ENCODE assay signal across 8 cellular contexts in genomic region chr5:56157191-56157621, GRCh38.
DNase-seq lines count a peak whose midpoint lies in the region; ATAC-seq and TF ChIP-seq lines count a peak whose summit lies in the region.
"Not testable (repeated sequence)": the region's sequence is repeated elsewhere in the genome, so short reads cannot be mapped to it uniquely, and the experiment has no call there.

No MANE protein-coding gene starts in this region.

- H3K36me3 Mint-ChIP-seq in Caco-2 (ENCODE audit: insufficient read depth, unreplicated experiment); activated CD4-positive, alpha-beta memory T cell treated with anti-CD3 and anti-CD28 coated beads for 36 hours; natural killer cell treated with Interleukin-12 subunit alpha and Interleukin-12 subunit beta and Interleukin-15 and Interleukin-18, amount 100 ng/mL, for 72 hours: not testable (repeated sequence)
- H3K36me3 Mint-ChIP-seq in T-helper 1 cell treated with Interleukin-12 subunit alpha and Interleukin-12 subunit beta and Interleukin-4 antibody, amounts not matched to agents 30 μg/mL and 1 μg/mL, for 36 hours (ENCODE audit: low read depth), result peaks cover 16% of the 10 kb centered on the region
- H3K36me3 Mint-ChIP-seq in activated naive CD4-positive, alpha-beta T cell treated with anti-CD3 and anti-CD28 coated beads, Interleukin-2, amount 50 U/mL, for 72 hours, result peaks cover 0 to 12% of the 10 kb centered on the region in 2 donors

- not testable (repeated sequence) for H3K9me3 ChIP-seq in Caco-2; thymus (ENCODE audit: control insufficient read depth)

- ATAC-seq in activated naive CD4-positive, alpha-beta T cell treated with anti-CD3 and anti-CD28 coated beads, Interleukin-2, amount 50 U/mL, for 72 hours; natural killer cell treated with Interleukin-12 subunit alpha and Interleukin-12 subunit beta and Interleukin-15 and Interleukin-18, amount 100 ng/mL, for 72 hours: not testable (repeated sequence)

- H3K79me2 ChIP-seq in KMS-11 (ENCODE audit: insufficient read depth, low read depth), result peaks cover 13% of the 10 kb centered on the region; the same call in 1 of the 2 replicates

- DNase-seq in Caco-2 (peak; percentile 79 to 90), fibroblast of villous mesenchyme (ENCODE audit: low read depth) (peak; percentile 89)
- DNase-seq in activated CD4-positive, alpha-beta memory T cell treated with anti-CD3 and anti-CD28 coated beads for 36 hours; activated naive CD4-positive, alpha-beta T cell treated with anti-CD3 and anti-CD28 coated beads, Interleukin-2, amount 50 U/mL, for 72 hours (ENCODE audit: low spot score in 2 of 2); natural killer cell treated with Interleukin-12 subunit alpha and Interleukin-12 subunit beta and Interleukin-15 and Interleukin-18, amount 100 ng/mL, for 72 hours (ENCODE audit: low spot score): not testable (repeated sequence)

- not testable (repeated sequence) for H4K20me1 ChIP-seq in KMS-11 (ENCODE audit: insufficient read depth)

- CTCF ChIA-PET in Caco-2 (lab: Charles Lee), result interaction anchor here (0.6 kb wide), 1 partner anchor 221 kb away, joined by 4 read pairs; no protein-coding TSS in a partner anchor
- CTCF ChIA-PET in activated CD4-positive, alpha-beta memory T cell treated with anti-CD3 and anti-CD28 coated beads for 36 hours (lab: Charles Lee), result not testable (repeated sequence)

- WGBS in thymus, result 93% methylated on average over 5 of the region's 5 CpGs

- BruUV-seq in Caco-2 (replicated peaks; lab: Mats Ljungman, UMichigan), result not testable (repeated sequence)

- TF ChIP-seq CTCF in Caco-2 (IDR thresholded peaks at IDR 0.05; ENCODE audit: insufficient read depth in 1 of 2, low read depth in 1 of 2, low read length in 1 of 2, severe bottlenecking in 1 of 2, unreplicated experiment in 1 of 2); KMS-11 (conservative IDR thresholded peaks at IDR 0.05; ENCODE audit: low read depth, low read length); fibroblast of villous mesenchyme (IDR thresholded peaks at IDR 0.05; ENCODE audit: insufficient read depth, low read depth, low read length): not testable (repeated sequence)

- peak overlapping the region; percentile 41; the same call in 1 of the 2 replicates for H3K9ac ChIP-seq in KMS-11

- H3K27ac Mint-ChIP-seq in Caco-2 (ENCODE audit: unreplicated experiment), result peak overlapping the region; percentile 90
- H3K27ac Mint-ChIP-seq in T-helper 1 cell treated with Interleukin-12 subunit alpha and Interleukin-12 subunit beta and Interleukin-4 antibody, amounts not matched to agents 30 μg/mL and 1 μg/mL, for 36 hours, result peak overlapping the region; percentile 96
- peak overlapping the region; percentile 88 for H3K27ac Mint-ChIP-seq in activated CD4-positive, alpha-beta memory T cell treated with anti-CD3 and anti-CD28 coated beads for 36 hours
- peak overlapping the region; percentile 92 to 95 for H3K27ac Mint-ChIP-seq in activated naive CD4-positive, alpha-beta T cell treated with anti-CD3 and anti-CD28 coated beads, Interleukin-2, amount 50 U/mL, for 72 hours
- H3K27ac Mint-ChIP-seq in natural killer cell treated with Interleukin-12 subunit alpha and Interleukin-12 subunit beta and Interleukin-15 and Interleukin-18, amount 100 ng/mL, for 72 hours, result peak overlapping the region; percentile 18 to 63

- peak overlapping the region; percentile 56 for H3K4me3 Mint-ChIP-seq in Caco-2 (ENCODE audit: unreplicated experiment)
- H3K4me3 Mint-ChIP-seq in T-helper 1 cell treated with Interleukin-12 subunit alpha and Interleukin-12 subunit beta and Interleukin-4 antibody, amounts not matched to agents 30 μg/mL and 1 μg/mL, for 36 hours, result peak overlapping the region; percentile 81
- H3K4me3 Mint-ChIP-seq in activated CD4-positive, alpha-beta memory T cell treated with anti-CD3 and anti-CD28 coated beads for 36 hours, result peak overlapping the region; percentile 72
- peak overlapping the region; percentile 7 for H3K4me3 Mint-ChIP-seq in natural killer cell treated with Interleukin-12 subunit alpha and Interleukin-12 subunit beta and Interleukin-15 and Interleukin-18, amount 100 ng/mL, for 72 hours

- POLR2A ChIA-PET in Caco-2 (lab: Charles Lee); activated CD4-positive, alpha-beta memory T cell treated with anti-CD3 and anti-CD28 coated beads for 36 hours (lab: Charles Lee): not testable (repeated sequence)

- H2AFZ ChIP-seq in KMS-11 (ENCODE audit: low read depth), result not testable (repeated sequence)

- H3K4me3 ChIP-seq in Caco-2 (ENCODE audit: low read depth, low read length); KMS-11 (IDR thresholded peaks at IDR 0.05; ENCODE audit: insufficient read depth, low read depth, low read length); fibroblast of villous mesenchyme (ENCODE audit: low read depth, low read length); thymus (ENCODE audit: low read length): not testable (repeated sequence)

- not testable (repeated sequence) for H3K27me3 Mint-ChIP-seq in Caco-2 (ENCODE audit: insufficient read depth, unreplicated experiment); T-helper 1 cell treated with Interleukin-12 subunit alpha and Interleukin-12 subunit beta and Interleukin-4 antibody, amounts not matched to agents 30 μg/mL and 1 μg/mL, for 36 hours (ENCODE audit: low read depth); activated CD4-positive, alpha-beta memory T cell treated with anti-CD3 and anti-CD28 coated beads for 36 hours; natural killer cell treated with Interleukin-12 subunit alpha and Interleukin-12 subunit beta and Interleukin-15 and Interleukin-18, amount 100 ng/mL, for 72 hours

- peaks cover 47% of the 10 kb centered on the region for H3K4me1 Mint-ChIP-seq in Caco-2 (ENCODE audit: low read depth, unreplicated experiment)
- H3K4me1 Mint-ChIP-seq in T-helper 1 cell treated with Interleukin-12 subunit alpha and Interleukin-12 subunit beta and Interleukin-4 antibody, amounts not matched to agents 30 μg/mL and 1 μg/mL, for 36 hours (ENCODE audit: low read depth), result peaks cover 85% of the 10 kb centered on the region
- H3K4me1 Mint-ChIP-seq in activated CD4-positive, alpha-beta memory T cell treated with anti-CD3 and anti-CD28 coated beads for 36 hours (ENCODE audit: low read depth), result peaks cover 80% of the 10 kb centered on the region
- peaks cover 22 to 44% of the 10 kb centered on the region in 2 donors for H3K4me1 Mint-ChIP-seq in natural killer cell treated with Interleukin-12 subunit alpha and Interleukin-12 subunit beta and Interleukin-15 and Interleukin-18, amount 100 ng/mL, for 72 hours (ENCODE audit: low read depth in 2 of 2)

- H3K27ac ChIP-seq in KMS-11 (peak overlapping the region; percentile 96), thymus (ENCODE audit: low read depth) (peak overlapping the region; percentile 40)

- H3K9me3 Mint-ChIP-seq in Caco-2 (ENCODE audit: unreplicated experiment); T-helper 1 cell treated with Interleukin-12 subunit alpha and Interleukin-12 subunit beta and Interleukin-4 antibody, amounts not matched to agents 30 μg/mL and 1 μg/mL, for 36 hours; activated CD4-positive, alpha-beta memory T cell treated with anti-CD3 and anti-CD28 coated beads for 36 hours; activated naive CD4-positive, alpha-beta T cell treated with anti-CD3 and anti-CD28 coated beads, Interleukin-2, amount 50 U/mL, for 72 hours; natural killer cell treated with Interleukin-12 subunit alpha and Interleukin-12 subunit beta and Interleukin-15 and Interleukin-18, amount 100 ng/mL, for 72 hours: not testable (repeated sequence)

- not testable (repeated sequence) for H3K27me3 ChIP-seq in Caco-2 (replicated peaks; ENCODE audit: control insufficient read depth, insufficient read depth, low read length); KMS-11 (ENCODE audit: insufficient read depth, low read depth); thymus (ENCODE audit: control insufficient read depth, insufficient read depth)

- not testable (repeated sequence) for H3K36me3 ChIP-seq in Caco-2 (ENCODE audit: control insufficient read depth, insufficient read depth, low read length); KMS-11 (ENCODE audit: insufficient read depth); thymus (ENCODE audit: control insufficient read depth, insufficient read depth)

- intact Hi-C loops in Caco-2 (cut with micrococcal nuclease; ENCODE audit: unreplicated experiment), result loop anchor here (1.0 kb wide), 5 partner anchors 12 to 162 kb away; no protein-coding TSS in a partner anchor
- intact Hi-C loops in activated CD4-positive, alpha-beta memory T cell treated with anti-CD3 and anti-CD28 coated beads for 36 hours (cut with micrococcal nuclease), result loop anchor here (2.0 to 10.0 kb wide), 3 partner anchors 55 to 168 kb away; partner anchors contain the start of gene IL6ST

- H3K4me2 ChIP-seq in KMS-11, result peak overlapping the region; percentile 81

- H3K4me1 ChIP-seq in Caco-2 (peaks cover 79% of the 10 kb centered on the region), KMS-11 (ENCODE audit: low read depth, poor library complexity, severe bottlenecking) (peaks cover 100% of the 10 kb centered on the region), thymus (ENCODE audit: control insufficient read depth, insufficient read depth, low read length) (peaks cover 21% of the 10 kb centered on the region)

Comparison
In these comparisons a context has a peak if more than half of its experiments do, and no peak if none do; other contexts are left out.
1. H3K27ac Mint-ChIP-seq: peak in every context shown above with its lines; median percentile 96 in T-helper 1 cell treated with Interleukin-12 subunit alpha and Interleukin-12 subunit beta and Interleukin-4 antibody, amounts not matched to agents 30 μg/mL and 1 μg/mL, for 36 hours; 94 in activated naive CD4-positive, alpha-beta T cell treated with anti-CD3 and anti-CD28 coated beads, Interleukin-2, amount 50 U/mL, for 72 hours; 90 in Caco-2; 88 in activated CD4-positive, alpha-beta memory T cell treated with anti-CD3 and anti-CD28 coated beads for 36 hours; 40 in natural killer cell treated with Interleukin-12 subunit alpha and Interleukin-12 subunit beta and Interleukin-15 and Interleukin-18, amount 100 ng/mL, for 72 hours.
2. H3K4me3 Mint-ChIP-seq: peak in every context shown above with its lines; median percentile 81 in T-helper 1 cell treated with Interleukin-12 subunit alpha and Interleukin-12 subunit beta and Interleukin-4 antibody, amounts not matched to agents 30 μg/mL and 1 μg/mL, for 36 hours; 72 in activated CD4-positive, alpha-beta memory T cell treated with anti-CD3 and anti-CD28 coated beads for 36 hours; 56 in Caco-2; 7 in natural killer cell treated with Interleukin-12 subunit alpha and Interleukin-12 subunit beta and Interleukin-15 and Interleukin-18, amount 100 ng/mL, for 72 hours.